Comparison of ENCODE assay signal across 20 cellular contexts in genomic region chr5:93348231-93348630, GRCh38.
A peak's percentile ranks its signal among the peaks of the same experiment; 100 is the strongest.
DNase-seq lines count a peak whose midpoint lies in the region; ATAC-seq, FAIRE-seq and TF ChIP-seq lines count a peak whose summit lies in the region.
"Had no signal": no experiment of that assay in that cellular context is flagged by ENCODE, and none has a peak within 500 bp of the region (broad histone marks: within the 10 kb centered on the region; RNA-seq: fewer than 3 reads in every experiment).

No MANE protein-coding gene starts in this region.

- H3F3A ChIP-seq in GM23338 (replicated peaks; ENCODE audit: low read depth), result no peaks in the 10 kb centered on the region

- FAIRE-seq in astrocyte (lab: Jason Lieb, UNC), result no peak
- FAIRE-seq: HepG2 had no signal

- ATAC-seq in GM23338, result no peak
- ATAC-seq: HepG2 had no signal

- no peak overlapping the region for H3K9ac ChIP-seq in astrocyte (ENCODE audit: low read length)
- H3K9ac ChIP-seq: KMS-11 had no signal

- no peaks in the 10 kb centered on the region for H3K9me3 Mint-ChIP-seq in GM23338
- peaks cover 5% of the 10 kb centered on the region for H3K9me3 Mint-ChIP-seq in astrocyte (ENCODE audit: unreplicated experiment)
- H3K9me3 Mint-ChIP-seq in osteocyte (ENCODE audit: unreplicated experiment), result no peaks in the 10 kb centered on the region

- H3K4me1 Mint-ChIP-seq in GM23338, result peaks cover 2% of the 10 kb centered on the region; the same call in 1 of the 3 replicates
- no peaks in the 10 kb centered on the region for H3K4me1 Mint-ChIP-seq in astrocyte (ENCODE audit: low read depth, unreplicated experiment)
- H3K4me1 Mint-ChIP-seq in osteocyte (ENCODE audit: unreplicated experiment), result peaks cover 37% of the 10 kb centered on the region
- H3K4me1 Mint-ChIP-seq: CD4-positive, CD25-positive, alpha-beta regulatory T cell had no signal

- no peaks in the 10 kb centered on the region for H3K9me2 ChIP-seq in GM23338 (ENCODE audit: insufficient read depth)

- H3K4me1 ChIP-seq in GM23338 (ENCODE audit: insufficient read depth) (no peaks in the 10 kb centered on the region), astrocyte (ENCODE audit: insufficient read depth, low read length) (peaks cover 8% of the 10 kb centered on the region)
- H3K4me1 ChIP-seq: BE2C had no signal

- TF ChIP-seq CTCF in GM23338 (conservative IDR thresholded peaks at IDR 0.05; ENCODE audit: low read depth in 2 of 2) (no peak), astrocyte (IDR thresholded peaks at IDR 0.05; ENCODE audit: insufficient read depth, low read depth, low read length) (no peak), osteocyte (IDR thresholded peaks at IDR 0.05) (no peak), GM13977 (IDR thresholded peaks at IDR 0.05; ENCODE audit: extremely low read depth, insufficient read depth, missing control alignments) (no peak)

- H3K27ac ChIP-seq in GM23338 (ENCODE audit: low read depth) (no peak overlapping the region), astrocyte (ENCODE audit: low read depth, low read length) (no peak overlapping the region)
- H3K27ac ChIP-seq: KMS-11, SJCRH30 had no signal

- H3K4me3 ChIP-seq in GM23338 (no peak overlapping the region), astrocyte (ENCODE audit: insufficient read depth, low read depth, low read length) (no peak overlapping the region)
- H3K4me3 ChIP-seq: SJCRH30 had no signal

- no peaks in the 10 kb centered on the region for H3K9me3 ChIP-seq in astrocyte (ENCODE audit: insufficient read depth, low read depth, low read length)
- H3K9me3 ChIP-seq: BE2C, SJCRH30 had no signal

- in situ Hi-C loops in GM13977 (cut with MboI; ENCODE audit: low pct_unique_long_range_greater_than_20kb, low sequenced_read_pairs, unreplicated experiment), result no loop called here

- H3K4me2 ChIP-seq in GM23338 (no peak overlapping the region), astrocyte (ENCODE audit: low read length) (peak overlapping the region; percentile 44)
- H3K4me2 ChIP-seq: KMS-11 had no signal

- H2AFZ ChIP-seq in GM23338 (peak overlapping the region; percentile 72), astrocyte (ENCODE audit: low read depth, low read length) (no peak overlapping the region)

- H4K20me1 ChIP-seq in GM23338 (replicated peaks; ENCODE audit: insufficient read depth), result no peaks in the 10 kb centered on the region
- H4K20me1 ChIP-seq in astrocyte (ENCODE audit: insufficient read depth, low read length), result no peaks in the 10 kb centered on the region

- DNase-seq in GM23338 (ENCODE audit: low spot score), result no peak
- DNase-seq in astrocyte (ENCODE audit: low read depth), result peak; percentile 65
- DNase-seq in iPS-NIHi11 (ENCODE audit: low spot score), result peak; percentile 13
- DNase-seq in osteocyte (ENCODE audit: extremely low spot score, unreplicated experiment), result no peak
- DNase-seq in activated CD4-positive, CD25-positive, alpha-beta regulatory T cell (lab: John Stamatoyannopoulos, UW), result no peak
- no peak for DNase-seq in RPMI8226
- no peak for DNase-seq in GM13977 (ENCODE audit: low spot score)
- DNase-seq in NK-92 treated with Interleukin-12 subunit alpha and Interleukin-12 subunit beta, amount 100 ng/mL, for 24 hours (lab: John Stamatoyannopoulos, UW), result no peak
- DNase-seq: BE2C; CD4-positive, CD25-positive, alpha-beta regulatory T cell; COR-L47; DMS 273 treated with DMSO at 0.1 percent for 48 hours; DND-41; NCI-H1417 treated with DMSO at 0.1 percent for 48 hours; NCI-H187 treated with DMSO at 0.1 percent for 48 hours; NCI-H2227 treated with DMSO at 0.1 percent for 48 hours; NCI-H524; SJCRH30 had no signal

- H3K27ac Mint-ChIP-seq in GM23338 (no peak overlapping the region), astrocyte (ENCODE audit: unreplicated experiment) (no peak overlapping the region), osteocyte (ENCODE audit: unreplicated experiment) (peak overlapping the region; percentile 38)
- H3K27ac Mint-ChIP-seq: CD4-positive, CD25-positive, alpha-beta regulatory T cell had no signal

- H3K36me3 Mint-ChIP-seq in GM23338 (ENCODE audit: low read depth) (no peaks in the 10 kb centered on the region), astrocyte (ENCODE audit: low read depth, unreplicated experiment) (no peaks in the 10 kb centered on the region), osteocyte (ENCODE audit: unreplicated experiment) (no peaks in the 10 kb centered on the region)
- H3K36me3 Mint-ChIP-seq: CD4-positive, CD25-positive, alpha-beta regulatory T cell had no signal

- no peak overlapping the region for H3K4me3 Mint-ChIP-seq in GM23338
- H3K4me3 Mint-ChIP-seq in astrocyte (ENCODE audit: unreplicated experiment), result no peak overlapping the region
- no peak overlapping the region for H3K4me3 Mint-ChIP-seq in osteocyte (ENCODE audit: unreplicated experiment)
- H3K4me3 Mint-ChIP-seq: CD4-positive, CD25-positive, alpha-beta regulatory T cell had no signal

- H3K36me3 ChIP-seq in GM23338 (ENCODE audit: insufficient read depth), result no peaks in the 10 kb centered on the region
- no peaks in the 10 kb centered on the region for H3K36me3 ChIP-seq in astrocyte (ENCODE audit: insufficient read depth, low read length)
- H3K36me3 ChIP-seq: BE2C, SJCRH30 had no signal

- no peaks in the 10 kb centered on the region for H3K27me3 Mint-ChIP-seq in GM23338 (ENCODE audit: insufficient read depth, low read depth, poor library complexity)
- no peaks in the 10 kb centered on the region for H3K27me3 Mint-ChIP-seq in astrocyte (ENCODE audit: low read depth, unreplicated experiment)
- H3K27me3 Mint-ChIP-seq in osteocyte (ENCODE audit: unreplicated experiment), result no peaks in the 10 kb centered on the region
- H3K27me3 Mint-ChIP-seq: CD4-positive, CD25-positive, alpha-beta regulatory T cell had no signal

- H3K27me3 ChIP-seq in GM23338 (ENCODE audit: insufficient read depth), result no peaks in the 10 kb centered on the region
- H3K27me3 ChIP-seq in astrocyte (ENCODE audit: insufficient read depth, low read length), result no peaks in the 10 kb centered on the region
- H3K27me3 ChIP-seq: BE2C, SJCRH30 had no signal

- no peaks in the 10 kb centered on the region for H3K79me2 ChIP-seq in GM23338 (replicated peaks; ENCODE audit: insufficient read depth)
- no peaks in the 10 kb centered on the region for H3K79me2 ChIP-seq in astrocyte (ENCODE audit: insufficient read depth, low read length)

TF ChIP-seq in GM23338, 12 proteins besides CTCF, POLR2A, EP300 and RAD21 (continues in another document):
- no peak for TF ChIP-seq CREB1 (CRISPR knock-in tag; IDR thresholded peaks at IDR 0.05; ENCODE audit: low read depth)
- TF ChIP-seq REST (IDR thresholded peaks at IDR 0.05; ENCODE audit: unreplicated experiment), result no peak

Comparison
In these comparisons a context has a peak if more than half of its experiments do, and no peak if none do; other contexts are left out.
1. DNase-seq: peak in astrocyte (single experiment) and iPS-NIHi11 (single experiment); none in GM23338 (single experiment), osteocyte (single experiment), activated CD4-positive, CD25-positive, alpha-beta regulatory T cell (0 of 4), RPMI8226 (single experiment), GM13977 (single experiment) and NK-92 treated with Interleukin-12 subunit alpha and Interleukin-12 subunit beta, amount 100 ng/mL, for 24 hours (single experiment).